Comparison of ENCODE assay signal across 1 cellular context in the genomic region with DNA sequence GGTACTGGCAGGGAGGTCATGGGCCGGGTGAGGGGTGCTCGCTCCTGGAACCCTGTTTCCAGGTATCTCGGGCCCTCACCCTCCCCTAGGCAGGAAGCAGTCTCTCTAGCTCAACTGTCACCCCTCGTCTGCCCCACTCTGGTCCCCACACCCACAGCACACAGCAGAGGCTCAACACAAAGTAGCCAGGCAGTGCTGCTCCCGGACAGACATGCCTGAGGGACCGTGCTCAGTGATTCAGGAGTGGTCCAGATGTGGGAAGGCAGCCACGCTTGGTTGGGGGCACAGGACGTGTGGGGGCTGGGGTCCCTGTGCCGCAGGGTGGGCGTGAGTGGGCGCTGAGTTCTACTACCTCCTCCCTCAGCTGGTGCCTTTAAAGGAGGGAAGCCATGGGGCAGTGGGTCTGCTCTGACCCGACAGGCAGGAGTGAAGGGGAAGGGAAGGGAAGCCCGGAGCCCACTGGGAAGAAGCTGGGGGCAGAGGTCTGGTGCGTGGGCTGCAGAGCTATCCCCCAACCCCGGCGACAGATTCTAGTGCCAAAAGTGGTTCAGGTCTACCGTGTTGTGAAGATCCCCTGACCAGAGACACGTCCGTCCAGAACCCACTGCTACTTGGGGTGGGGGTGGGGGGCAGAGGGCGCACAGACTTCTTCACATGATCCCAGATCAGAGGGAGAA.
TF ChIP-seq lines count a peak whose summit lies in the region.

No MANE protein-coding gene starts in this region.

TF ChIP-seq in HepG2, 621 proteins besides CTCF, POLR2A, EP300 and RAD21 (continued from another document and continues in another):
- TF ChIP-seq SSRP1 (CRISPR knock-in tag; IDR thresholded peaks at IDR 0.05) (no peak), RARG (CRISPR knock-in tag; IDR thresholded peaks at IDR 0.05; ENCODE audit: low read depth) (0 out of 2 replicates have a peak, but pooled peaks have one; percentile 74), JUND (CRISPR knock-in tag; IDR thresholded peaks at IDR 0.05) (0 out of 2 replicates have a peak, but pooled peaks have one; percentile 6), TOPORS (CRISPR knock-in tag; IDR thresholded peaks at IDR 0.05) (no peak), HDAC1 (CRISPR knock-in tag; IDR thresholded peaks at IDR 0.05) (no peak), NFRKB (IDR thresholded peaks at IDR 0.05) (no peak), DNMT1 (CRISPR knock-in tag; IDR thresholded peaks at IDR 0.05) (no peak; the same call in 1 of the 2 replicates), ZNF660 (CRISPR knock-in tag; IDR thresholded peaks at IDR 0.05; ENCODE audit: borderline replicate concordance, low read depth) (peak; percentile 6; the same call in 1 of the 2 replicates), NFE2 (CRISPR knock-in tag; IDR thresholded peaks at IDR 0.05) (no peak), ARNTL (CRISPR knock-in tag; IDR thresholded peaks at IDR 0.05) (no peak; the same call in 1 of the 2 replicates), ZBTB8A (CRISPR knock-in tag; IDR thresholded peaks at IDR 0.05; ENCODE audit: borderline replicate concordance, low read depth) (0 out of 2 replicates have a peak, but pooled peaks have one; percentile 58), SIX4 (CRISPR knock-in tag; IDR thresholded peaks at IDR 0.05) (0 out of 2 replicates have a peak, but pooled peaks have one; percentile 42), ASH2L (IDR thresholded peaks at IDR 0.05; ENCODE audit: insufficient read length, low read depth, low read length) (no peak), PPARG (CRISPR knock-in tag; conservative IDR thresholded peaks at IDR 0.05) (no peak), PCBP1 (IDR thresholded peaks at IDR 0.05; ENCODE audit: borderline replicate concordance, low read depth, low read length) (peak; percentile 57; the same call in 1 of the 2 replicates), ZNF616 (CRISPR knock-in tag; IDR thresholded peaks at IDR 0.05; ENCODE audit: low read depth) (peak; percentile 22; the same call in 1 of the 2 replicates), DRAP1 (CRISPR knock-in tag; IDR thresholded peaks at IDR 0.05) (no peak), CC2D1A (CRISPR knock-in tag; IDR thresholded peaks at IDR 0.05) (no peak), ZNF549 (CRISPR knock-in tag; IDR thresholded peaks at IDR 0.05) (no peak), ZNF580 (CRISPR knock-in tag; IDR thresholded peaks at IDR 0.05; ENCODE audit: borderline replicate concordance, low read depth) (peak; percentile 54; the same call in 1 of the 2 replicates), CBX1 (IDR thresholded peaks at IDR 0.05; ENCODE audit: low read depth) (peak; percentile 53), ZNF101 (CRISPR knock-in tag; IDR thresholded peaks at IDR 0.05; ENCODE audit: borderline replicate concordance, low read depth) (no peak; the same call in 1 of the 2 replicates), ZBTB42 (CRISPR knock-in tag; IDR thresholded peaks at IDR 0.05) (peak; percentile 94), ZNF446 (CRISPR knock-in tag; IDR thresholded peaks at IDR 0.05) (peak; percentile 81; the same call in 1 of the 2 replicates), TFDP2 (CRISPR knock-in tag; IDR thresholded peaks at IDR 0.05) (no peak), ZNF576 (CRISPR knock-in tag; IDR thresholded peaks at IDR 0.05) (peak; percentile 61; the same call in 1 of the 2 replicates), ZNF564 (CRISPR knock-in tag; IDR thresholded peaks at IDR 0.05) (peak; percentile 80), ZFAT (CRISPR knock-in tag; conservative IDR thresholded peaks at IDR 0.05) (no peak), MEIS2 (CRISPR knock-in tag; IDR thresholded peaks at IDR 0.05) (no peak), ZNF10 (CRISPR knock-in tag; IDR thresholded peaks at IDR 0.05; ENCODE audit: borderline replicate concordance, low read depth) (0 out of 2 replicates have a peak, but pooled peaks have one; percentile 70), NPAS2 (CRISPR knock-in tag; IDR thresholded peaks at IDR 0.05; ENCODE audit: borderline replicate concordance) (no peak), ZNF138 (CRISPR knock-in tag; IDR thresholded peaks at IDR 0.05; ENCODE audit: low read depth) (peak; percentile 32; the same call in 1 of the 2 replicates), MAF1 (CRISPR knock-in tag; IDR thresholded peaks at IDR 0.05; ENCODE audit: borderline replicate concordance) (0 out of 2 replicates have a peak, but pooled peaks have one; percentile 35), ZNF772 (CRISPR knock-in tag; IDR thresholded peaks at IDR 0.05) (peak; percentile 75), NFYB (CRISPR knock-in tag; IDR thresholded peaks at IDR 0.05) (peak; percentile 30; the same call in 1 of the 2 replicates), ATF7 (IDR thresholded peaks at IDR 0.05) (no peak), ATF7 (CRISPR knock-in tag; IDR thresholded peaks at IDR 0.05) (peak; percentile 16), MED8 (CRISPR knock-in tag; IDR thresholded peaks at IDR 0.05; ENCODE audit: insufficient replicate concordance) (no peak), BATF2 (CRISPR knock-in tag; IDR thresholded peaks at IDR 0.05) (0 out of 2 replicates have a peak, but pooled peaks have one; percentile 43), SMYD3 (CRISPR knock-in tag; IDR thresholded peaks at IDR 0.05) (peak; percentile 40; the same call in 1 of the 2 replicates), ATF7-NPFF (CRISPR knock-in tag; IDR thresholded peaks at IDR 0.05; ENCODE audit: low read depth) (no peak), KLF9 (CRISPR knock-in tag; IDR thresholded peaks at IDR 0.05; ENCODE audit: low read depth) (no peak)
- TF ChIP-seq, protein P1, sequence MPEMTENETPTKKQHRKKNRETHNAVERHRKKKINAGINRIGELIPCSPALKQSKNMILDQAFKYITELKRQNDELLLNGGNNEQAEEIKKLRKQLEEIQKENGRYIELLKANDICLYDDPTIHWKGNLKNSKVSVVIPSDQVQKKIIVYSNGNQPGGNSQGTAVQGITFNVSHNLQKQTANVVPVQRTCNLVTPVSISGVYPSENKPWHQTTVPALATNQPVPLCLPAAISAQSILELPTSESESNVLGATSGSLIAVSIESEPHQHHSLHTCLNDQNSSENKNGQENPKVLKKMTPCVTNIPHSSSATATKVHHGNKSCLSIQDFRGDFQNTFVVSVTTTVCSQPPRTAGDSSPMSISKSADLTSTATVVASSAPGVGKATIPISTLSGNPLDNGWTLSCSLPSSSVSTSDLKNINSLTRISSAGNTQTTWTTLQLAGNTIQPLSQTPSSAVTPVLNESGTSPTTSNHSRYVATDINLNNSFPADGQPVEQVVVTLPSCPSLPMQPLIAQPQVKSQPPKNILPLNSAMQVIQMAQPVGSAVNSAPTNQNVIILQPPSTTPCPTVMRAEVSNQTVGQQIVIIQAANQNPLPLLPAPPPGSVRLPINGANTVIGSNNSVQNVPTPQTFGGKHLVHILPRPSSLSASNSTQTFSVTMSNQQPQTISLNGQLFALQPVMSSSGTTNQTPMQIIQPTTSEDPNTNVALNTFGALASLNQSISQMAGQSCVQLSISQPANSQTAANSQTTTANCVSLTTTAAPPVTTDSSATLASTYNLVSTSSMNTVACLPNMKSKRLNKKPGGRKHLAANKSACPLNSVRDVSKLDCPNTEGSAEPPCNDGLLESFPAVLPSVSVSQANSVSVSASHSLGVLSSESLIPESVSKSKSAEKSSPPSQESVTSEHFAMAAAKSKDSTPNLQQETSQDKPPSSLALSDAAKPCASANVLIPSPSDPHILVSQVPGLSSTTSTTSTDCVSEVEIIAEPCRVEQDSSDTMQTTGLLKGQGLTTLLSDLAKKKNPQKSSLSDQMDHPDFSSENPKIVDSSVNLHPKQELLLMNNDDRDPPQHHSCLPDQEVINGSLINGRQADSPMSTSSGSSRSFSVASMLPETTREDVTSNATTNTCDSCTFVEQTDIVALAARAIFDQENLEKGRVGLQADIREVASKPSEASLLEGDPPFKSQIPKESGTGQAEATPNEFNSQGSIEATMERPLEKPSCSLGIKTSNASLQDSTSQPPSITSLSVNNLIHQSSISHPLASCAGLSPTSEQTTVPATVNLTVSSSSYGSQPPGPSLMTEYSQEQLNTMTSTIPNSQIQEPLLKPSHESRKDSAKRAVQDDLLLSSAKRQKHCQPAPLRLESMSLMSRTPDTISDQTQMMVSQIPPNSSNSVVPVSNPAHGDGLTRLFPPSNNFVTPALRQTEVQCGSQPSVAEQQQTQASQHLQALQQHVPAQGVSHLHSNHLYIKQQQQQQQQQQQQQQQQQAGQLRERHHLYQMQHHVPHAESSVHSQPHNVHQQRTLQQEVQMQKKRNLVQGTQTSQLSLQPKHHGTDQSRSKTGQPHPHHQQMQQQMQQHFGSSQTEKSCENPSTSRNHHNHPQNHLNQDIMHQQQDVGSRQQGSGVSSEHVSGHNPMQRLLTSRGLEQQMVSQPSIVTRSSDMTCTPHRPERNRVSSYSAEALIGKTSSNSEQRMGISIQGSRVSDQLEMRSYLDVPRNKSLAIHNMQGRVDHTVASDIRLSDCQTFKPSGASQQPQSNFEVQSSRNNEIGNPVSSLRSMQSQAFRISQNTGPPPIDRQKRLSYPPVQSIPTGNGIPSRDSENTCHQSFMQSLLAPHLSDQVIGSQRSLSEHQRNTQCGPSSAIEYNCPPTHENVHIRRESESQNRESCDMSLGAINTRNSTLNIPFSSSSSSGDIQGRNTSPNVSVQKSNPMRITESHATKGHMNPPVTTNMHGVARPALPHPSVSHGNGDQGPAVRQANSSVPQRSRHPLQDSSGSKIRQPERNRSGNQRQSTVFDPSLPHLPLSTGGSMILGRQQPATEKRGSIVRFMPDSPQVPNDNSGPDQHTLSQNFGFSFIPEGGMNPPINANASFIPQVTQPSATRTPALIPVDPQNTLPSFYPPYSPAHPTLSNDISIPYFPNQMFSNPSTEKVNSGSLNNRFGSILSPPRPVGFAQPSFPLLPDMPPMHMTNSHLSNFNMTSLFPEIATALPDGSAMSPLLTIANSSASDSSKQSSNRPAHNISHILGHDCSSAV (CRISPR knock-in tag; IDR thresholded peaks at IDR 0.05; ENCODE audit: borderline replicate concordance), result 0 out of 2 replicates have a peak, but pooled peaks have one; percentile 4
- TF ChIP-seq, protein P2, sequence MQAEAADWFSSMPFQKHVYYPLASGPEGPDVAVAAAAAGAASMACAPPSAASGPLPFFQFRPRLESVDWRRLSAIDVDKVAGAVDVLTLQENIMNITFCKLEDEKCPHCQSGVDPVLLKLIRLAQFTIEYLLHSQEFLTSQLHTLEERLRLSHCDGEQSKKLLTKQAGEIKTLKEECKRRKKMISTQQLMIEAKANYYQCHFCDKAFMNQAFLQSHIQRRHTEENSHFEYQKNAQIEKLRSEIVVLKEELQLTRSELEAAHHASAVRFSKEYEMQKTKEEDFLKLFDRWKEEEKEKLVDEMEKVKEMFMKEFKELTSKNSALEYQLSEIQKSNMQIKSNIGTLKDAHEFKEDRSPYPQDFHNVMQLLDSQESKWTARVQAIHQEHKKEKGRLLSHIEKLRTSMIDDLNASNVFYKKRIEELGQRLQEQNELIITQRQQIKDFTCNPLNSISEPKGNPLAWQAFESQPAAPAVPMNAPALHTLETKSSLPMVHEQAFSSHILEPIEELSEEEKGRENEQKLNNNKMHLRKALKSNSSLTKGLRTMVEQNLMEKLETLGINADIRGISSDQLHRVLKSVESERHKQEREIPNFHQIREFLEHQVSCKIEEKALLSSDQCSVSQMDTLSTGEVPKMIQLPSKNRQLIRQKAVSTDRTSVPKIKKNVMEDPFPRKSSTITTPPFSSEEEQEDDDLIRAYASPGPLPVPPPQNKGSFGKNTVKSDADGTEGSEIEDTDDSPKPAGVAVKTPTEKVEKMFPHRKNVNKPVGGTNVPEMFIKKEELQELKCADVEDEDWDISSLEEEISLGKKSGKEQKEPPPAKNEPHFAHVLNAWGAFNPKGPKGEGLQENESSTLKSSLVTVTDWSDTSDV (CRISPR knock-in tag; IDR thresholded peaks at IDR 0.05), result no peak; the same call in none of the 2 replicates
- TF ChIP-seq, protein P3, sequence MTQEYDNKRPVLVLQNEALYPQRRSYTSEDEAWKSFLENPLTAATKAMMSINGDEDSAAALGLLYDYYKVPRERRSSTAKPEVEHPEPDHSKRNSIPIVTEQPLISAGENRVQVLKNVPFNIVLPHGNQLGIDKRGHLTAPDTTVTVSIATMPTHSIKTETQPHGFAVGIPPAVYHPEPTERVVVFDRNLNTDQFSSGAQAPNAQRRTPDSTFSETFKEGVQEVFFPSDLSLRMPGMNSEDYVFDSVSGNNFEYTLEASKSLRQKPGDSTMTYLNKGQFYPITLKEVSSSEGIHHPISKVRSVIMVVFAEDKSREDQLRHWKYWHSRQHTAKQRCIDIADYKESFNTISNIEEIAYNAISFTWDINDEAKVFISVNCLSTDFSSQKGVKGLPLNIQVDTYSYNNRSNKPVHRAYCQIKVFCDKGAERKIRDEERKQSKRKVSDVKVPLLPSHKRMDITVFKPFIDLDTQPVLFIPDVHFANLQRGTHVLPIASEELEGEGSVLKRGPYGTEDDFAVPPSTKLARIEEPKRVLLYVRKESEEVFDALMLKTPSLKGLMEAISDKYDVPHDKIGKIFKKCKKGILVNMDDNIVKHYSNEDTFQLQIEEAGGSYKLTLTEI (CRISPR knock-in tag; conservative IDR thresholded peaks at IDR 0.05), result no peak
